17 cellular contexts compared by ENCODE assay signal in genomic region chr17:78376161-78376560, GRCh38. TPM values are rescaled to one million over a fixed set of nuclear protein-coding genes. Genes with fewer than 3 reads are reported as not detected.
A peak's percentile ranks its signal among the peaks of the same experiment; 100 is the strongest.
DNase-seq lines count a peak whose midpoint lies in the region; ATAC-seq and TF ChIP-seq lines count a peak whose summit lies in the region.
"Had no signal": no experiment of that assay in that cellular context is flagged by ENCODE, and none has a peak within 500 bp of the region (broad histone marks: within the 10 kb centered on the region; RNA-seq: fewer than 3 reads in every experiment).

No MANE protein-coding gene starts in this region.

- peaks cover 20% of the 10 kb centered on the region for H3K4me1 Mint-ChIP-seq in CD4-positive, alpha-beta T cell (ENCODE audit: low read depth)
- H3K4me1 Mint-ChIP-seq in progenitor cell of endocrine pancreas (ENCODE audit: low read depth) = peaks cover 32% of the 10 kb centered on the region
- peaks cover 19% of the 10 kb centered on the region for H3K4me1 Mint-ChIP-seq in T-helper 2 cell treated with Interferon-gamma antibody and Interleukin-4, amounts not matched to agents 5 μg/mL and 100 μg/mL, for 36 hours (ENCODE audit: low read depth)

- no peak overlapping the region for H3K4me2 ChIP-seq in OCI-LY7 (ENCODE audit: low read length)

- no TSS peak for BruUV-seq in OCI-LY7 (replicated peaks; lab: Mats Ljungman, UMichigan)

- DNase-seq in CD4-positive, alpha-beta T cell = no peak
- DNase-seq in SJCRH30 (no peak), fibroblast of mammary gland (ENCODE audit: low read depth) (no peak), progenitor cell of endocrine pancreas (ENCODE audit: low spot score, unreplicated experiment) (no peak), OCI-LY7 (ENCODE audit: low spot score) (no peak), left cardiac atrium (no peak)
- no peak for DNase-seq in T-helper 2 cell treated with Interferon-gamma antibody and Interleukin-4, amounts not matched to agents 5 μg/mL and 100 μg/mL, for 36 hours (ENCODE audit: low spot score)
- DNase-seq: activated T-cell treated with anti-CD3 and anti-CD28 coated beads, Interleukin-2, amount 50 U/mL, for 24 hours; DMS79 treated with DMSO at 0.1 percent for 48 hours; effector memory CD8-positive, alpha-beta T cell; head of caudate nucleus; KBM-7; NCI-H1694; SHP77 treated with DMSO at 0.1 percent for 48 hours; stimulated activated CD8-positive, alpha-beta memory T cell treated with anti-CD3 and anti-CD28 coated beads, Interleukin-4, amount 100 ng/mL, for 48 hours had no signal

- no peaks in the 10 kb centered on the region for H3K9me3 ChIP-seq in CD4-positive, alpha-beta T cell (ENCODE audit: control insufficient read depth, low read length)
- H3K9me3 ChIP-seq in SJCRH30 (replicated peaks) (no peaks in the 10 kb centered on the region), OCI-LY7 (ENCODE audit: low read length) (no peaks in the 10 kb centered on the region)

- H3K36me3 ChIP-seq in SJCRH30 (no peaks in the 10 kb centered on the region), OCI-LY7 (ENCODE audit: insufficient read depth, low read length) (peaks cover 9% of the 10 kb centered on the region; the same call in 1 of the 2 replicates)

- POLR2A ChIA-PET in CD4-positive, alpha-beta T cell (lab: Charles Lee) = no interaction called here
- POLR2A ChIA-PET in OCI-LY7 (lab: Charles Lee) = no interaction called here

- TF ChIP-seq CTCF in CD4-positive, alpha-beta T cell (IDR thresholded peaks at IDR 0.05) = no peak
- TF ChIP-seq CTCF in fibroblast of mammary gland (conservative IDR thresholded peaks at IDR 0.05; ENCODE audit: control insufficient read depth, insufficient read depth, low read depth, low read length) (no peak), progenitor cell of endocrine pancreas (IDR thresholded peaks at IDR 0.05; ENCODE audit: unreplicated experiment) (no peak), OCI-LY7 (conservative IDR thresholded peaks at IDR 0.05; ENCODE audit: low read length) (no peak)

- H3K4me1 ChIP-seq in SJCRH30 = peaks cover 46% of the 10 kb centered on the region
- peaks cover 24% of the 10 kb centered on the region for H3K4me1 ChIP-seq in OCI-LY7 (ENCODE audit: insufficient read depth, low read length, poor library complexity, severe bottlenecking)

- no peak overlapping the region for H3K27ac ChIP-seq in CD4-positive, alpha-beta T cell (ENCODE audit: low read depth, low read length)
- H3K27ac ChIP-seq in SJCRH30 (peak overlapping the region; percentile 91; the same call in 1 of the 2 replicates), OCI-LY7 (ENCODE audit: low read depth, low read length, poor library complexity, severe bottlenecking) (no peak overlapping the region)
- H3K27ac ChIP-seq: VCaP had no signal

- peak overlapping the region; percentile 75 for H3K4me3 Mint-ChIP-seq in CD4-positive, alpha-beta T cell
- peak overlapping the region; percentile 19 for H3K4me3 Mint-ChIP-seq in progenitor cell of endocrine pancreas (ENCODE audit: low read depth)
- no peak overlapping the region for H3K4me3 Mint-ChIP-seq in T-helper 2 cell treated with Interferon-gamma antibody and Interleukin-4, amounts not matched to agents 5 μg/mL and 100 μg/mL, for 36 hours
- H3K4me3 Mint-ChIP-seq: activated T-cell treated with anti-CD3 and anti-CD28 coated beads, Interleukin-2, amount 50 U/mL, for 24 hours; effector memory CD8-positive, alpha-beta T cell had no signal

- no peak for ATAC-seq in CD4-positive, alpha-beta T cell (ENCODE audit: poor library complexity)
- ATAC-seq in esophagus mucosa (no peak), left cardiac atrium (no peak)
- ATAC-seq: effector memory CD8-positive, alpha-beta T cell had no signal

- peaks cover 12% of the 10 kb centered on the region for H3K36me3 Mint-ChIP-seq in CD4-positive, alpha-beta T cell (ENCODE audit: low read depth)
- peaks cover 1% of the 10 kb centered on the region for H3K36me3 Mint-ChIP-seq in progenitor cell of endocrine pancreas (ENCODE audit: insufficient read depth)
- peaks cover 13% of the 10 kb centered on the region for H3K36me3 Mint-ChIP-seq in T-helper 2 cell treated with Interferon-gamma antibody and Interleukin-4, amounts not matched to agents 5 μg/mL and 100 μg/mL, for 36 hours (ENCODE audit: low read depth)

- no peaks in the 10 kb centered on the region for H3K27me3 ChIP-seq in CD4-positive, alpha-beta T cell (ENCODE audit: control insufficient read depth, insufficient read depth, low read length)
- no peaks in the 10 kb centered on the region for H3K27me3 ChIP-seq in SJCRH30

- H3K27me3 Mint-ChIP-seq in CD4-positive, alpha-beta T cell = no peaks in the 10 kb centered on the region
- peaks cover 9% of the 10 kb centered on the region for H3K27me3 Mint-ChIP-seq in progenitor cell of endocrine pancreas
- no peaks in the 10 kb centered on the region for H3K27me3 Mint-ChIP-seq in T-helper 2 cell treated with Interferon-gamma antibody and Interleukin-4, amounts not matched to agents 5 μg/mL and 100 μg/mL, for 36 hours (ENCODE audit: low read depth)
- H3K27me3 Mint-ChIP-seq: activated T-cell treated with anti-CD3 and anti-CD28 coated beads, Interleukin-2, amount 50 U/mL, for 24 hours had no signal

- H3K9me3 Mint-ChIP-seq in CD4-positive, alpha-beta T cell = no peaks in the 10 kb centered on the region
- H3K9me3 Mint-ChIP-seq in progenitor cell of endocrine pancreas (ENCODE audit: low read depth) = no peaks in the 10 kb centered on the region
- H3K9me3 Mint-ChIP-seq in T-helper 2 cell treated with Interferon-gamma antibody and Interleukin-4, amounts not matched to agents 5 μg/mL and 100 μg/mL, for 36 hours = no peaks in the 10 kb centered on the region
- H3K9me3 Mint-ChIP-seq: activated T-cell treated with anti-CD3 and anti-CD28 coated beads, Interleukin-2, amount 50 U/mL, for 24 hours; effector memory CD8-positive, alpha-beta T cell had no signal

- H3K27ac Mint-ChIP-seq in CD4-positive, alpha-beta T cell = no peak overlapping the region
- no peak overlapping the region for H3K27ac Mint-ChIP-seq in progenitor cell of endocrine pancreas
- H3K27ac Mint-ChIP-seq in T-helper 2 cell treated with Interferon-gamma antibody and Interleukin-4, amounts not matched to agents 5 μg/mL and 100 μg/mL, for 36 hours = no peak overlapping the region
- H3K27ac Mint-ChIP-seq: activated T-cell treated with anti-CD3 and anti-CD28 coated beads, Interleukin-2, amount 50 U/mL, for 24 hours; effector memory CD8-positive, alpha-beta T cell had no signal

- H3K4me3 ChIP-seq in SJCRH30 = no peak overlapping the region
- peak overlapping the region; percentile 7 for H3K4me3 ChIP-seq in fibroblast of mammary gland (ENCODE audit: control insufficient read depth, low read depth, low read length)
- no peak overlapping the region for H3K4me3 ChIP-seq in OCI-LY7 (ENCODE audit: low read depth, low read length, poor library complexity, severe bottlenecking)

- H4K20me1 ChIP-seq in OCI-LY7 (ENCODE audit: insufficient read depth, low read length) = peaks cover 13% of the 10 kb centered on the region; the same call in 1 of the 2 replicates

- H3K79me2 ChIP-seq in OCI-LY7 (ENCODE audit: insufficient read depth, low read depth, low read length) = peaks cover 25% of the 10 kb centered on the region

- H2AFZ ChIP-seq in OCI-LY7 (ENCODE audit: low read length) = no peak overlapping the region

- CTCF ChIA-PET in CD4-positive, alpha-beta T cell (lab: Charles Lee) = interaction anchor here (2.8 to 4.2 kb wide), 2 partner anchors 15 to 46 kb away, joined by 9 to 19 read pairs; partner anchors contain the start of gene SOCS3
- CTCF ChIA-PET in OCI-LY7 (lab: Charles Lee; ENCODE audit: unreplicated experiment) = no interaction called here

- H3K9me2 ChIP-seq in OCI-LY7 (ENCODE audit: insufficient read depth, low read length) = no peaks in the 10 kb centered on the region

- intact Hi-C loops in CD4-positive, alpha-beta T cell (cut with DNase I, micrococcal nuclease) = loop anchor here in 1 of 2 experiments (5.0 kb wide), 1 partner anchor 124 kb away; no protein-coding TSS in a partner anchor
- intact Hi-C loops in OCI-LY7 (cut with micrococcal nuclease; ENCODE audit: unreplicated experiment) (loop anchor here (5.0 kb wide), 1 partner anchor 46 kb away; no protein-coding TSS in a partner anchor), left cardiac atrium (cut with DNase I) (no loop called here)

RNA-seq across cellular contexts. Expression of gene PGS1, which starts 2.3 kb away (rescaled TPM):
- 10 to 100 TPM; 40.9 to 45.3 TPM for total RNA-seq in CD4-positive, alpha-beta T cell
- total RNA-seq in SJCRH30 (2014; rRNA removed; shearing (Covaris generic)) = 59.8 and 66.2 TPM in 2 replicates
- total RNA-seq in progenitor cell of endocrine pancreas (66.1 and 67.1 TPM in 2 replicates), esophagus mucosa (15.9 TPM), OCI-LY7 (2022) (61.3 and 68.2 TPM in 2 replicates), left cardiac atrium (10 to 100 TPM; 17.7 to 24.3 TPM)
- total RNA-seq in OCI-LY7 (2014; rRNA removed; shearing (Covaris generic)) = 59.6 and 67.3 TPM in 2 replicates

RNA-seq across cellular contexts. Expression of gene SOCS3, which starts 16.3 kb away (rescaled TPM):
- 100 to 1,000 TPM; 414 to 427 TPM for total RNA-seq in CD4-positive, alpha-beta T cell
- total RNA-seq in SJCRH30 (2014; rRNA removed; shearing (Covaris generic)) = 27.5 and 28.9 TPM in 2 replicates
- total RNA-seq in progenitor cell of endocrine pancreas (5.4 and 5.8 TPM in 2 replicates), esophagus mucosa (13.6 TPM), OCI-LY7 (2022) (not detected in 2 replicates), left cardiac atrium (10 to 100 TPM; 15.1 to 78.1 TPM)
- total RNA-seq in OCI-LY7 (2014; rRNA removed; shearing (Covaris generic)) = not detected in 2 replicates

Comparison
In these comparisons a context has a peak if more than half of its experiments do, and no peak if none do; other contexts are left out.
1. RNA of gene SOCS3, which starts 16.3 kb away (total RNA-seq): 414 to 427 TPM in CD4-positive, alpha-beta T cell; 15.1 to 78.1 TPM in left cardiac atrium, 27.5 to 28.9 TPM in SJCRH30, 13.6 TPM in esophagus mucosa (single experiment), 5.4 to 5.8 TPM in progenitor cell of endocrine pancreas and not detected in OCI-LY7; every median in the first group is over 4 times any median in the second.